11 cellular contexts compared by ENCODE assay signal in the genomic region with DNA sequence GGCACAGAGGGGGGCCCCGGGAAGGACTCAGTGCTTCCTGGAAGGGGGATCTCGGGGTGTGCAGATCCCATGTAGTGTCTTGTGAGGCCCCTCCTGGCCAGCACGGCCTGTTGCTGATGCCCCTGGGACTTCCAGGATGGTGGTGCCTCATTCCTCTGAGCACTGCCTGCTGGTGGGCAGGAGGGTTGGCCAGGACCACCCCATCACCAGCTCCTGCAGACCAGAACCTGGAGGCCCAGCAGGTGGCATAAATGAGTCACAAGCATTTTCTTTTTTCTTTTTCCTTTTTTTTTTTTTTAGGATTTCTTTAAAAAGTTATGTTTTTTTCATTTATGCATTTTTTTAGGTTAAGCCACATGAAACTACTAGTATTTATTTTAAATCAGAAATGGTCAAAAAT. TPM values are rescaled to one million over a fixed set of nuclear protein-coding genes. Genes with fewer than 3 reads are reported as not detected.
DNase-seq lines count a peak whose midpoint lies in the region; ATAC-seq and TF ChIP-seq lines count a peak whose summit lies in the region.
"Had no signal": no experiment of that assay in that cellular context is flagged by ENCODE, and none has a peak within 500 bp of the region (broad histone marks: within the 10 kb centered on the region; RNA-seq: fewer than 3 reads in every experiment).

No MANE protein-coding gene starts in this region.

- BruUV-seq in A673 (replicated peaks; lab: Mats Ljungman, UMichigan): no TSS peak

- H3K4me1 ChIP-seq in A673 (ENCODE audit: insufficient read depth, low read length, poor library complexity, severe bottlenecking) (peaks cover 15% of the 10 kb centered on the region), foreskin keratinocyte (no peaks in the 10 kb centered on the region)

- CTCF ChIA-PET in A673 (lab: Charles Lee): interaction anchor here (0.7 kb wide), 1 partner anchor 174 kb away, joined by 3 read pairs; no protein-coding TSS in a partner anchor

- H3F3A ChIP-seq in SU-DHL-6 (ENCODE audit: insufficient read depth): no peaks in the 10 kb centered on the region

- ATAC-seq in foreskin keratinocyte: no peak
- ATAC-seq in GM21423 (IDR thresholded peaks at IDR 0.05; ENCODE audit: unreplicated experiment): no peak
- no peak for ATAC-seq in GM18502 (IDR thresholded peaks at IDR 0.05; ENCODE audit: poor library complexity, unreplicated experiment)
- ATAC-seq: activated T-cell treated with anti-CD3 and anti-CD28 coated beads, Interleukin-2, amount 50 U/mL, for 72 hours had no signal

- no peaks in the 10 kb centered on the region for H4K20me1 ChIP-seq in SU-DHL-6 (ENCODE audit: low read depth, low read length)

- H3K4me3 ChIP-seq in A673 (ENCODE audit: low read depth, low read length, poor library complexity, severe bottlenecking): no peak overlapping the region
- no peak overlapping the region for H3K4me3 ChIP-seq in GM12865 (ENCODE audit: low read depth, low read length)
- H3K4me3 ChIP-seq in SU-DHL-6 (ENCODE audit: insufficient read depth, low read length, poor library complexity, severe bottlenecking): no peak overlapping the region

- H3K4me2 ChIP-seq in SU-DHL-6 (ENCODE audit: low read depth, low read length, poor library complexity, severe bottlenecking): no peak overlapping the region

- intact Hi-C loops in A673 (cut with micrococcal nuclease; ENCODE audit: unreplicated experiment): loop anchor here (10.0 kb wide), 1 partner anchor 731 kb away; no protein-coding TSS in a partner anchor

- DNase-seq in A673 (ENCODE audit: low spot score): no peak
- DNase-seq in GM12865 (ENCODE audit: low read depth): no peak
- DNase-seq in foreskin keratinocyte: no peak
- DNase-seq in 8988T: no peak
- no peak for DNase-seq in islet precursor cell
- DNase-seq: activated T-cell treated with anti-CD3 and anti-CD28 coated beads, Interleukin-2, amount 50 U/mL, for 72 hours; stimulated activated CD4-positive, alpha-beta T cell treated with anti-CD3 and anti-CD28 coated beads, Interleukin-2, amount 100 ng/mL, for 24 hours had no signal

- no peaks in the 10 kb centered on the region for H3K79me2 ChIP-seq in SU-DHL-6 (ENCODE audit: insufficient read depth, low read length)

- H3K27ac ChIP-seq in A673 (ENCODE audit: low read depth, low read length, poor library complexity, severe bottlenecking): no peak overlapping the region
- no peak overlapping the region for H3K27ac ChIP-seq in SU-DHL-6 (ENCODE audit: low read depth, low read length)
- H3K27ac ChIP-seq in foreskin keratinocyte: no peak overlapping the region
- H3K27ac ChIP-seq: neutrophil had no signal

- no peaks in the 10 kb centered on the region for H3K36me3 ChIP-seq in A673 (ENCODE audit: insufficient read depth, low read length, poor library complexity, severe bottlenecking)
- no peaks in the 10 kb centered on the region for H3K36me3 ChIP-seq in SU-DHL-6 (ENCODE audit: low read length)
- H3K36me3 ChIP-seq: neutrophil had no signal

- H2AFZ ChIP-seq in SU-DHL-6 (ENCODE audit: low read depth, low read length, severe bottlenecking): no peak overlapping the region

- no peaks in the 10 kb centered on the region for H3K27me3 ChIP-seq in A673 (replicated peaks; ENCODE audit: insufficient read depth, low read depth, low read length, poor library complexity)
- H3K27me3 ChIP-seq in SU-DHL-6 (ENCODE audit: low read length): no peaks in the 10 kb centered on the region
- H3K27me3 ChIP-seq in foreskin keratinocyte: no peaks in the 10 kb centered on the region

- TF ChIP-seq CTCF in A673 (conservative IDR thresholded peaks at IDR 0.05; ENCODE audit: low read depth, low read length) (peak; percentile 43), GM12865 (IDR thresholded peaks at IDR 0.05; ENCODE audit: insufficient read depth, low read depth, low read length, missing control alignments) (peak; percentile 28), SU-DHL-6 (IDR thresholded peaks at IDR 0.05; ENCODE audit: insufficient read depth, low read length, poor library complexity, severe bottlenecking) (peak; percentile 42), foreskin keratinocyte (conservative IDR thresholded peaks at IDR 0.05) (peak; percentile 46)

- no peak overlapping the region for H3K9ac ChIP-seq in SU-DHL-6 (ENCODE audit: low read length)

- POLR2A ChIA-PET in A673 (lab: Charles Lee; ENCODE audit: low non-redundant PET): no interaction called here

- H3K9me3 ChIP-seq in A673 (ENCODE audit: low read depth, low read length, poor library complexity, severe bottlenecking) (no peaks in the 10 kb centered on the region), SU-DHL-6 (ENCODE audit: insufficient read depth, low read length) (no peaks in the 10 kb centered on the region)
- H3K9me3 ChIP-seq: neutrophil had no signal

- no peaks in the 10 kb centered on the region for H3K9me2 ChIP-seq in SU-DHL-6 (replicated peaks; ENCODE audit: insufficient read depth, low read length)

RNA-seq across cellular contexts. Expression of a gene that starts 8.0 kb away (rescaled TPM):
- total RNA-seq in A673 (2021) (12.6 and 14.9 TPM in 2 replicates), foreskin keratinocyte (20.1 and 39.2 TPM in 2 replicates)
- 25.1 and 50.0 TPM in 2 replicates for polyA plus RNA-seq in foreskin keratinocyte
- total RNA-seq: activated T-cell treated with anti-CD3 and anti-CD28 coated beads, Interleukin-2, amount 50 U/mL, for 72 hours had no signal

RNA-seq across cellular contexts. Expression of a gene that starts 58.2 kb away (rescaled TPM):
- 56.1 and 57.3 TPM in 2 replicates for total RNA-seq in A673 (2021)
- total RNA-seq in foreskin keratinocyte: 5.4 and 7.0 TPM in 2 replicates
- polyA plus RNA-seq in foreskin keratinocyte: 4.5 and 6.0 TPM in 2 replicates
